ENCODE assay signal across 8 cellular contexts in genomic region chr4:47463235-47463956, GRCh38. TPM values are rescaled to one million over a fixed set of nuclear protein-coding genes. Genes with fewer than 3 reads are reported as not detected.
DNase-seq lines count a peak whose midpoint lies in the region; ATAC-seq and TF ChIP-seq lines count a peak whose summit lies in the region.

Gene COMMD8, minus strand, starts transcription at chr4:47463702. Its CDS starts 51 bp downstream, at chr4:47463651.

- peak within 1 kb of the TSS; percentile 77 for H3K27ac Mint-ChIP-seq in activated CD4-positive, alpha-beta T cell treated with anti-CD3 and anti-CD28 coated beads, Interleukin-2, amount 10 ng/mL, durations not matched to agents 24 days and 14 days

- ATAC-seq in GM19328 (IDR thresholded peaks at IDR 0.05; ENCODE audit: unreplicated experiment) (peak; percentile 90), HG03520 (IDR thresholded peaks at IDR 0.05; ENCODE audit: unreplicated experiment) (peak; percentile 93)

- DNase-seq in NCI-H526 treated with DMSO at 0.1 percent for 48 hours (lab: John Stamatoyannopoulos, UW) (peak; percentile 99), coronary artery (ENCODE audit: low spot score) (peak; percentile 97)
- peak; percentile 99 for DNase-seq in activated CD4-positive, alpha-beta T cell treated with anti-CD3 and anti-CD28 coated beads, Interleukin-2, amount 10 ng/mL, durations not matched to agents 24 days and 14 days
- DNase-seq in stimulated activated CD4-positive, alpha-beta T cell treated with anti-CD3 and anti-CD28 coated beads, Interleukin-1b, Interleukin-23, amount 100 ng/mL, for 4 hours (ENCODE audit: low read depth in 2 of 2): peak; percentile 93 to 94

- no peaks in the 10 kb centered on the region for H3K27me3 Mint-ChIP-seq in activated CD4-positive, alpha-beta T cell treated with anti-CD3 and anti-CD28 coated beads, Interleukin-2, amount 10 ng/mL, durations not matched to agents 24 days and 14 days

- TF ChIP-seq CTCF in C4-2B (conservative IDR thresholded peaks at IDR 0.05) (no peak; the same call in 1 of the 2 replicates), coronary artery (IDR thresholded peaks at IDR 0.05) (peak; percentile 18)

- H3K4me1 Mint-ChIP-seq in activated CD4-positive, alpha-beta T cell treated with anti-CD3 and anti-CD28 coated beads, Interleukin-2, amount 10 ng/mL, durations not matched to agents 24 days and 14 days: peaks cover 22% of the 10 kb centered on the region

- H3K4me3 Mint-ChIP-seq in activated CD4-positive, alpha-beta T cell treated with anti-CD3 and anti-CD28 coated beads, Interleukin-2, amount 10 ng/mL, durations not matched to agents 24 days and 14 days: peak within 1 kb of the TSS; percentile 88

- H3K9me3 Mint-ChIP-seq in activated CD4-positive, alpha-beta T cell treated with anti-CD3 and anti-CD28 coated beads, Interleukin-2, amount 10 ng/mL, durations not matched to agents 24 days and 14 days: no peaks in the 10 kb centered on the region

- no peaks in the 10 kb centered on the region for H3K27me3 ChIP-seq in layer of hippocampus (ENCODE audit: control insufficient read depth, insufficient read depth, low read length)

- H3K27ac ChIP-seq in C4-2B: peak within 1 kb of the TSS; percentile 83
- H3K27ac ChIP-seq in coronary artery: peak within 1 kb of the TSS; percentile 78 to 87
- peak within 1 kb of the TSS; percentile 88 for H3K27ac ChIP-seq in layer of hippocampus (ENCODE audit: low read depth, low read length)

- intact Hi-C loops in activated CD4-positive, alpha-beta T cell treated with anti-CD3 and anti-CD28 coated beads, Interleukin-2, amount 10 ng/mL, durations not matched to agents 24 days and 14 days (cut with micrococcal nuclease): loop anchor here (1.0 to 10.0 kb wide), 6 partner anchors 22 to 661 kb away; partner anchors contain the start of genes ATP10D, CORIN and NFXL1

- H3K36me3 Mint-ChIP-seq in activated CD4-positive, alpha-beta T cell treated with anti-CD3 and anti-CD28 coated beads, Interleukin-2, amount 10 ng/mL, durations not matched to agents 24 days and 14 days (ENCODE audit: low read depth): peaks cover 11% of the 10 kb centered on the region

- H3K4me3 ChIP-seq in coronary artery: peak within 1 kb of the TSS; percentile 85

RNA-seq across cellular contexts. Expression of gene COMMD8, which starts in this region (rescaled TPM):
- total RNA-seq in activated CD4-positive, alpha-beta T cell treated with anti-CD3 and anti-CD28 coated beads, Interleukin-2, amount 10 ng/mL, durations not matched to agents 24 days and 14 days: 17.6 and 17.8 TPM in 2 replicates

Comparison
In these comparisons a context has a peak if more than half of its experiments do, and no peak if none do; other contexts are left out.
1. Peak in every context shown above with its lines: DNase-seq, ATAC-seq, H3K4me3 ChIP-seq and H3K27ac ChIP-seq.